In the genomic region with DNA sequence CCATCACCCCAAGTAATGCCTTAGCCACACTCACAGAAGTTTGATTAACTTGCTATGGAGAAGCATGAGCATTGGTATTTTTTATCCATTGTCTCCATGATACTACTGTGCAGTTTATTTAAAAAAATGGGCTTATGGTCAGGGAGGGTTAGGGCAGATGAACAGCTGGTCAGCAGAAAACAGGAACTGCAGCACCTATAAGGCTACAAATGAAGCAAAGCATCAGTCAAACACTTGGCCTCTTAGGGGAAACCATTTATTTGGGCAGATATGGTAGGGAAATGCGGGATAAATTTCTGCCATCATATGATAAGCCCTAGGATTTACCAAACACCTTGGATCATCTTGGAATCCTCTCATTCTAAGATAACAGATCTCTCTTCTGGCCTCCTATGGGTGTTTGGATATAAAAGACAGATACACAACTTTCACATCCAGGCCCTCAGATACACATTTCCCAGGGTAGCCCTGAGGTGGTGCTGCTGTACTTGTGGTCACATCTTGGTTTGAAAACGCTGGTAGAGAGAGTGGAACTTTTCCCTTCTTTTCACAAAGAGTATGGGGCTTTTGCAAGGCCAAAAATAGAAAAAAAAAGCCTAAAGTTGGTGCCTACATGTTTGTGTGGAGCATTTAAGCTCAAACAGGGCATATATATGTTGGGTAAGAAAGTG, we compare ENCODE assay signal across 12 cellular contexts. TPM values are rescaled to one million over a fixed set of nuclear protein-coding genes. Genes with fewer than 3 reads are reported as not detected.
DNase-seq lines count a peak whose midpoint lies in the region; ATAC-seq, FAIRE-seq and TF ChIP-seq lines count a peak whose summit lies in the region.
"Had no signal": no experiment of that assay in that cellular context is flagged by ENCODE, and none has a peak within 500 bp of the region (broad histone marks: within the 10 kb centered on the region; RNA-seq: fewer than 3 reads in every experiment).

No MANE protein-coding gene starts in this region.

- no peak overlapping the region for H3K9ac ChIP-seq in GM12878 (ENCODE audit: control insufficient read depth, insufficient read depth, low read length)

- H4K20me1 ChIP-seq in GM12878 (ENCODE audit: control insufficient read depth, insufficient read depth), result no peaks in the 10 kb centered on the region

- in situ Hi-C loops in GM12878 (cut with MboI), result no loop called here

- no peaks in the 10 kb centered on the region for H3K4me1 ChIP-seq in GM12878 (ENCODE audit: control insufficient read depth, insufficient read depth, low read length)
- H3K4me1 ChIP-seq in uterus, result no peaks in the 10 kb centered on the region

- WGBS in GM12878 (ENCODE audit: insufficient coverage, insufficient replicate concordance, low lambda C conversion rate, missing lambda C conversion rate), result 31% methylated on average over 2 of the region's 2 CpGs

- TF ChIP-seq POLR2A in GM12878 (IDR thresholded peaks at IDR 0.05; ENCODE audit: low read depth, low read length) (no peak), uterus (IDR thresholded peaks at IDR 0.05) (no peak)

- peak; percentile 20 for DNase-seq in DMS53 (lab: John Stamatoyannopoulos, UW)
- DNase-seq in DMS53 treated with DMSO at 0.1 percent for 48 hours (lab: John Stamatoyannopoulos, UW; ENCODE audit: unreplicated experiment), result no peak
- no peak for DNase-seq in LNCaP clone FGC (ENCODE audit: low read depth)
- DNase-seq in GM12878 (ENCODE audit: low read depth, low spot score), result no peak
- peak; percentile 6 to 84 for DNase-seq in lung microvascular endothelial cell (ENCODE audit: low read depth in 2 of 2)
- no peak for DNase-seq in cerebellar nuclear complex (lab: John Stamatoyannopoulos, UW)
- DNase-seq in uterus, result no peak
- DNase-seq: activated effector memory CD4-positive, alpha-beta T cell treated with anti-CD3 and anti-CD28 coated beads, Interleukin-2, amount 50 U/mL, for 16 hours; trophoblast cell had no signal

- no peak overlapping the region for H3K4me2 ChIP-seq in GM12878 (ENCODE audit: control insufficient read depth, insufficient read depth)

- SMC1A ChIA-PET in GM12878 (lab: Charles Lee; ENCODE audit: uncharacterized antibody, unreplicated experiment), result interaction anchor here (0.6 to 2.4 kb wide), 7 partner anchors 34 to 686 kb away, joined by 3 to 7 read pairs (median 4); no protein-coding TSS in a partner anchor

- H3K27me3 ChIP-seq in GM12878 (replicated peaks in 1 of 2; ENCODE audit: control insufficient read depth in 2 of 2, insufficient read depth in 2 of 2, low read length in 1 of 2) (no peaks in the 10 kb centered on the region; a peak in 1 of 4 replicates), uterus (no peaks in the 10 kb centered on the region)

- no TSS peak for BruUV-seq in GM12878 (replicated peaks; lab: Mats Ljungman, UMichigan)

- H3K27ac ChIP-seq in GM12878 (ENCODE audit: control insufficient read depth, insufficient read depth), result no peak overlapping the region
- no peak overlapping the region for H3K27ac ChIP-seq in uterus

- H3K79me2 ChIP-seq in GM12878 (ENCODE audit: control insufficient read depth, insufficient read depth, low read length), result no peaks in the 10 kb centered on the region

- H2AFZ ChIP-seq in GM12878 (ENCODE audit: control insufficient read depth, low read depth, low read length), result no peak overlapping the region

- TF ChIP-seq EP300 in GM12878 (IDR thresholded peaks at IDR 0.05; ENCODE audit: borderline replicate concordance in 1 of 2, control insufficient read depth in 1 of 2, low read depth in 2 of 2, low read length in 2 of 2), result no peak

- POLR2A ChIA-PET in GM12878 (lab: Charles Lee), result no interaction called here

- RAD21 ChIA-PET in GM12878 (lab: Charles Lee; ENCODE audit: unreplicated experiment), result interaction anchor here (1.3 to 3.0 kb wide), 2 partner anchors 16 to 369 kb away, joined by 4 to 8 read pairs; no protein-coding TSS in a partner anchor

- TF ChIP-seq RAD21 in GM12878 (IDR thresholded peaks at IDR 0.05; ENCODE audit: insufficient read depth, low read depth, low read length), result peak; percentile 67

- TF ChIP-seq CTCF in LNCaP clone FGC (IDR thresholded peaks at IDR 0.05; ENCODE audit: control insufficient read depth, extremely low read depth, insufficient read depth) (peak; percentile 55), GM12878 (IDR thresholded peaks at IDR 0.05 in 2 of 3, conservative IDR thresholded peaks at IDR 0.05 in 1 of 3; ENCODE audit: control insufficient read depth in 2 of 3, extremely low read depth in 1 of 3, insufficient read depth in 1 of 3, low read depth in 3 of 3, low read length in 3 of 3) (peak; percentile 7 to 37 (median 23); a peak in 4 of 6 replicates), uterus (IDR thresholded peaks at IDR 0.05) (no peak)

- no peak for FAIRE-seq in GM12878 (lab: Jason Lieb, UNC)
- FAIRE-seq: A204.1 had no signal

- intact Hi-C loops in GM12878 (cut with micrococcal nuclease; ENCODE audit: unreplicated experiment) (no loop called here), uterus (cut with DNase I; ENCODE audit: low total_unique reads) (no loop called here)

- no peak overlapping the region for H3K4me3 ChIP-seq in LNCaP clone FGC (ENCODE audit: low read depth, low read length)
- no peak overlapping the region for H3K4me3 ChIP-seq in GM12878
- no peak overlapping the region for H3K4me3 ChIP-seq in uterus

- no peaks in the 10 kb centered on the region for H3K36me3 ChIP-seq in GM12878 (ENCODE audit: control insufficient read depth in 2 of 2, insufficient read depth in 2 of 2, low read length in 1 of 2)
- no peaks in the 10 kb centered on the region for H3K36me3 ChIP-seq in uterus

- ATAC-seq in GM12878 (peak; percentile 46; the same call in 2 of the 3 replicates), GM21825 (IDR thresholded peaks at IDR 0.05; ENCODE audit: unreplicated experiment) (no peak)
- ATAC-seq: Panc1 had no signal

- H3K9me3 ChIP-seq in GM12878 (replicated peaks; ENCODE audit: control insufficient read depth, insufficient read depth, low read length) (no peaks in the 10 kb centered on the region), uterus (no peaks in the 10 kb centered on the region)

- CTCF ChIA-PET in GM12878 (lab: Yijun Ruan, JAX), result interaction anchor here (1.1 to 2.1 kb wide), 5 partner anchors 11 to 686 kb away, joined by 3 to 8 read pairs (median 4); no protein-coding TSS in a partner anchor

TF ChIP-seq in GM12878, 131 proteins besides CTCF, POLR2A, EP300 and RAD21:
- no peak for TF ChIP-seq IKZF2 (IDR thresholded peaks at IDR 0.05)
- TF ChIP-seq ZSCAN29 (IDR thresholded peaks at IDR 0.05), result no peak
- TF ChIP-seq RUNX3 (IDR thresholded peaks at IDR 0.05; ENCODE audit: low read length), result 0 out of 2 replicates have a peak, but pooled peaks have one; percentile 12
- peak; percentile 48; the same call in 1 of the 2 replicates for TF ChIP-seq SPI1 (IDR thresholded peaks at IDR 0.05; ENCODE audit: borderline replicate concordance, insufficient read depth, low read depth, low read length)
- TF ChIP-seq SMC3 (IDR thresholded peaks at IDR 0.05; ENCODE audit: borderline replicate concordance, low read length), result peak; percentile 8; the same call in 1 of the 2 replicates

RNA-seq across cellular contexts. Expression of gene AHI1, which starts 42.8 kb away (rescaled TPM):
- total RNA-seq in GM12878 (2013; cell fraction: nucleolus; rRNA removed), result 46.4 and 46.8 TPM in 2 replicates
- total RNA-seq in GM12878 (2014; rRNA removed) (4.6 and 5.0 TPM in 2 replicates), GM12878 (2014; rRNA removed; fragmentation: Illumina TruSeq; extraction: Trizol) (5.3 and 6.0 TPM in 2 replicates), GM12878 (2021) (4.1 and 5.4 TPM in 2 replicates), lung microvascular endothelial cell (5.0 and 7.9 TPM in 2 replicates), uterus (10 to 100 TPM; 43.5 to 85.1 (median 47.3) TPM)
- polyA plus RNA-seq in GM12878 (2011; ENCODE audit: low read depth), result 2.1 TPM
- polyA plus RNA-seq in GM12878 (2011; rRNA removed) (9.5 and 15.7 TPM in 2 replicates), GM12878 (2014; fragmentation: Illumina TruSeq; extraction: Trizol) (4.6 and 4.8 TPM in 2 replicates), GM12878 (2014; fragmentation: Nextera tagmentation; extraction: Ambion mirVana) (1 to 10 TPM; 3.2 to 3.6 TPM), GM12878 (2014; rRNA removed) (2.6 and 3.4 TPM in 2 replicates), GM12878 (2016; fragmentation: Nextera tagmentation; extraction: Ambion mirVana) (1 to 10 TPM; 4.8 to 6.6 TPM)
- 2.8 and 3.4 TPM in 2 replicates for polyA plus RNA-seq in GM12878 (2011; cell fraction: cytosol; rRNA removed)
- 12.6 and 13.6 TPM in 2 replicates for polyA plus RNA-seq in GM12878 (2011; cell fraction: nucleus; rRNA removed)
- polyA plus RNA-seq in GM12878 (2012), result 6.9 and 9.0 TPM in 2 replicates
- 5.8 and 8.2 TPM in 2 replicates for polyA minus RNA-seq in GM12878 (2011; rRNA and poly(A)+ RNA removed)
- polyA minus RNA-seq in GM12878 (2011; cell fraction: cytosol; rRNA and poly(A)+ RNA removed), result 0.94 and 3.5 TPM in 2 replicates
- 11.4 and 21.3 TPM in 2 replicates for polyA minus RNA-seq in GM12878 (2011; cell fraction: nucleus; rRNA and poly(A)+ RNA removed)

Comparison
In these comparisons a context has a peak if more than half of its experiments do, and no peak if none do; other contexts are left out.
1. DNase-seq: peak in DMS53 (single experiment) and lung microvascular endothelial cell (2 of 2); none in DMS53 treated with DMSO at 0.1 percent for 48 hours (single experiment), LNCaP clone FGC (single experiment), GM12878 (single experiment), cerebellar nuclear complex (0 of 2) and uterus (0 of 2).
2. CTCF ChIP-seq: peak in LNCaP clone FGC (single experiment) and GM12878 (3 of 3); none in uterus (0 of 4).